Comparison of ENCODE assay signal across 17 cellular contexts in the genomic region with DNA sequence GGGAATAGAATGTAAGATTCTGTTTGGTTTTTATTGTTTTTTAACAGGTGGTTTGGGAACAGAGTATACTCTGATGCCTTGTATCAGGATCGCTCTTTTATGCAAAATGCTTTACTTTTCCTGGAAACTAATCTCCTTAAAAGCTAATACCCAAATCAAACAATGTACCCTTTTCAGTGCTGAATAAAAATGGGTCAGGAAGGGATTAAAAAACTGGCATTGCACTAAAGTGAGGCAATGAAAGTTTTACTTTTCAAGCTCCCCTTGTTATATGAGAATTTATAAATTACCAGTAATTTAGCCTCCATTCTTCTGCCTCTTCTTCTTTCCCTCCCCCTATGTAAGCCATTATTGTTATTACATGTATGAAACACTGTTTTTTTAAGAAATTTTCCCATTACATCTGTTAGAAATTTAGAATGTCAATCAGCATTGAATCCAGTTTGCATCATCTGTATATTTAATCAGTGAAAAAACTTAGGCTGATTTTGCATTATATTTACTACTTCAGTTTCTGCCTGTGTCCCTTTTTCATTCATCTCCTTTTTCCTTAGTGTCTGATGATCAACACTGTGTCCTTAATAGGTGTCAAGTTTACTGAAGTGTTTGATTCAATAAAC.
DNase-seq lines count a peak whose midpoint lies in the region; ATAC-seq and TF ChIP-seq lines count a peak whose summit lies in the region.
"Had no signal": no experiment of that assay in that cellular context is flagged by ENCODE, and none has a peak within 500 bp of the region (broad histone marks: within the 10 kb centered on the region; RNA-seq: fewer than 3 reads in every experiment).

No MANE protein-coding gene starts in this region.

- no peaks in the 10 kb centered on the region for H3K27me3 Mint-ChIP-seq in brain
- no peaks in the 10 kb centered on the region for H3K27me3 Mint-ChIP-seq in progenitor cell of endocrine pancreas
- H3K27me3 Mint-ChIP-seq: CD4-positive, alpha-beta T cell had no signal

- TF ChIP-seq CTCF in A673 (conservative IDR thresholded peaks at IDR 0.05; ENCODE audit: low read depth, low read length) (no peak), brain (conservative IDR thresholded peaks at IDR 0.05) (no peak), progenitor cell of endocrine pancreas (IDR thresholded peaks at IDR 0.05; ENCODE audit: unreplicated experiment) (no peak)

- H3K36me3 ChIP-seq in A673 (ENCODE audit: insufficient read depth, low read length, poor library complexity, severe bottlenecking): no peaks in the 10 kb centered on the region
- H3K36me3 ChIP-seq: BLaER1 treated with 17β-estradiol and CSF1 and Interleukin-3, amounts not matched to agents 10 nM and 100 nM had no signal

- H3K27ac Mint-ChIP-seq in brain: peak overlapping the region in 3 of 5 experiments; percentile 61 to 73 (median 63)
- peak overlapping the region; percentile 32 for H3K27ac Mint-ChIP-seq in progenitor cell of endocrine pancreas
- H3K27ac Mint-ChIP-seq: CD4-positive, alpha-beta T cell; GM23338 had no signal

- peak overlapping the region; percentile 72 for H3K27ac ChIP-seq in A673 (ENCODE audit: low read depth, low read length, poor library complexity, severe bottlenecking)
- H3K27ac ChIP-seq: BLaER1 treated with 17β-estradiol and CSF1 and Interleukin-3, amounts not matched to agents 10 nM and 100 nM had no signal

- no peaks in the 10 kb centered on the region for H3K36me3 Mint-ChIP-seq in brain
- H3K36me3 Mint-ChIP-seq in progenitor cell of endocrine pancreas (ENCODE audit: insufficient read depth): no peaks in the 10 kb centered on the region

- no TSS peak for BruUV-seq in A673 (replicated peaks; lab: Mats Ljungman, UMichigan)

- no peaks in the 10 kb centered on the region for H3K9me3 Mint-ChIP-seq in brain
- no peaks in the 10 kb centered on the region for H3K9me3 Mint-ChIP-seq in progenitor cell of endocrine pancreas (ENCODE audit: low read depth)
- H3K9me3 Mint-ChIP-seq: CD4-positive, alpha-beta T cell; GM23338 had no signal

- intact Hi-C loops in A673 (cut with micrococcal nuclease; ENCODE audit: unreplicated experiment): no loop called here

- CTCF ChIA-PET in A673 (lab: Charles Lee): no interaction called here

- no peaks in the 10 kb centered on the region for H3K9me3 ChIP-seq in A673 (ENCODE audit: low read depth, low read length, poor library complexity, severe bottlenecking)
- H3K9me3 ChIP-seq: BLaER1 treated with 17β-estradiol and CSF1 and Interleukin-3, amounts not matched to agents 10 nM and 100 nM had no signal

- peak overlapping the region in 1 of 5 experiments; percentile 49 for H3K4me3 Mint-ChIP-seq in brain
- no peak overlapping the region for H3K4me3 Mint-ChIP-seq in progenitor cell of endocrine pancreas (ENCODE audit: low read depth)
- H3K4me3 Mint-ChIP-seq: CD4-positive, alpha-beta T cell; GM23338 had no signal

- no peaks in the 10 kb centered on the region for H3K27me3 ChIP-seq in A673 (replicated peaks; ENCODE audit: insufficient read depth, low read depth, low read length, poor library complexity)
- H3K27me3 ChIP-seq: BLaER1 treated with 17β-estradiol and CSF1 and Interleukin-3, amounts not matched to agents 10 nM and 100 nM had no signal

- H3K4me3 ChIP-seq in A673 (ENCODE audit: low read depth, low read length, poor library complexity, severe bottlenecking): no peak overlapping the region
- H3K4me3 ChIP-seq: BLaER1 treated with 17β-estradiol and CSF1 and Interleukin-3, amounts not matched to agents 10 nM and 100 nM; GM23338 had no signal

- H3K4me1 Mint-ChIP-seq in brain (peaks cover 39% of the 10 kb centered on the region), progenitor cell of endocrine pancreas (ENCODE audit: low read depth) (no peaks in the 10 kb centered on the region)

- peaks cover 27% of the 10 kb centered on the region for H3K4me1 ChIP-seq in A673 (ENCODE audit: insufficient read depth, low read length, poor library complexity, severe bottlenecking)
- H3K4me1 ChIP-seq: BLaER1 treated with 17β-estradiol and CSF1 and Interleukin-3, amounts not matched to agents 10 nM and 100 nM had no signal

- ATAC-seq in GM21390 (IDR thresholded peaks at IDR 0.05; ENCODE audit: unreplicated experiment): no peak
- ATAC-seq: GM23338 had no signal

- DNase-seq in A673 (ENCODE audit: low spot score): peak; percentile 74
- peak; percentile 27 for DNase-seq in fibroblast of the conjunctiva (ENCODE audit: low read depth)
- DNase-seq in progenitor cell of endocrine pancreas (ENCODE audit: low spot score, unreplicated experiment): no peak
- DNase-seq in SHP77 treated with DMSO at 0.1 percent for 48 hours (lab: John Stamatoyannopoulos, UW): no peak
- no peak for DNase-seq in NCI-H2196 (lab: John Stamatoyannopoulos, UW; ENCODE audit: unreplicated experiment)
- DNase-seq: 8988T; ACHN; Calu3; CD4-positive, alpha-beta T cell; DMS79 treated with DMSO at 0.1 percent for 48 hours; EL; H7; IMR-90 had no signal

- POLR2A ChIA-PET in A673 (lab: Charles Lee; ENCODE audit: low non-redundant PET): no interaction called here

Comparison
In these comparisons a context has a peak if more than half of its experiments do, and no peak if none do; other contexts are left out.
1. DNase-seq: peak in A673 (single experiment) and fibroblast of the conjunctiva (single experiment); none in progenitor cell of endocrine pancreas (single experiment), SHP77 treated with DMSO at 0.1 percent for 48 hours (single experiment) and NCI-H2196 (single experiment).